In genomic region chr11:77038029-77038824, GRCh38 we compare ENCODE assay signal across 1 cellular context.
TF ChIP-seq lines count a peak whose summit lies in the region.

No MANE protein-coding gene starts in this region.

TF ChIP-seq in WTC11, 78 proteins besides CTCF, POLR2A, EP300 and RAD21 (continued from another document):
- TF ChIP-seq, protein P1, sequence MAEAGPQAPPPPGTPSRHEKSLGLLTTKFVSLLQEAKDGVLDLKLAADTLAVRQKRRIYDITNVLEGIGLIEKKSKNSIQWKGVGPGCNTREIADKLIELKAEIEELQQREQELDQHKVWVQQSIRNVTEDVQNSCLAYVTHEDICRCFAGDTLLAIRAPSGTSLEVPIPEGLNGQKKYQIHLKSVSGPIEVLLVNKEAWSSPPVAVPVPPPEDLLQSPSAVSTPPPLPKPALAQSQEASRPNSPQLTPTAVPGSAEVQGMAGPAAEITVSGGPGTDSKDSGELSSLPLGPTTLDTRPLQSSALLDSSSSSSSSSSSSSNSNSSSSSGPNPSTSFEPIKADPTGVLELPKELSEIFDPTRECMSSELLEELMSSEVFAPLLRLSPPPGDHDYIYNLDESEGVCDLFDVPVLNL (CRISPR knock-in tag; IDR thresholded peaks at IDR 0.05; ENCODE audit: borderline replicate concordance, low read depth), result no peak
- TF ChIP-seq ZNF232 (CRISPR knock-in tag; IDR thresholded peaks at IDR 0.05) (no peak), SMAD3 (CRISPR knock-in tag; IDR thresholded peaks at IDR 0.05; ENCODE audit: borderline replicate concordance) (no peak)
- TF ChIP-seq, protein P2, sequence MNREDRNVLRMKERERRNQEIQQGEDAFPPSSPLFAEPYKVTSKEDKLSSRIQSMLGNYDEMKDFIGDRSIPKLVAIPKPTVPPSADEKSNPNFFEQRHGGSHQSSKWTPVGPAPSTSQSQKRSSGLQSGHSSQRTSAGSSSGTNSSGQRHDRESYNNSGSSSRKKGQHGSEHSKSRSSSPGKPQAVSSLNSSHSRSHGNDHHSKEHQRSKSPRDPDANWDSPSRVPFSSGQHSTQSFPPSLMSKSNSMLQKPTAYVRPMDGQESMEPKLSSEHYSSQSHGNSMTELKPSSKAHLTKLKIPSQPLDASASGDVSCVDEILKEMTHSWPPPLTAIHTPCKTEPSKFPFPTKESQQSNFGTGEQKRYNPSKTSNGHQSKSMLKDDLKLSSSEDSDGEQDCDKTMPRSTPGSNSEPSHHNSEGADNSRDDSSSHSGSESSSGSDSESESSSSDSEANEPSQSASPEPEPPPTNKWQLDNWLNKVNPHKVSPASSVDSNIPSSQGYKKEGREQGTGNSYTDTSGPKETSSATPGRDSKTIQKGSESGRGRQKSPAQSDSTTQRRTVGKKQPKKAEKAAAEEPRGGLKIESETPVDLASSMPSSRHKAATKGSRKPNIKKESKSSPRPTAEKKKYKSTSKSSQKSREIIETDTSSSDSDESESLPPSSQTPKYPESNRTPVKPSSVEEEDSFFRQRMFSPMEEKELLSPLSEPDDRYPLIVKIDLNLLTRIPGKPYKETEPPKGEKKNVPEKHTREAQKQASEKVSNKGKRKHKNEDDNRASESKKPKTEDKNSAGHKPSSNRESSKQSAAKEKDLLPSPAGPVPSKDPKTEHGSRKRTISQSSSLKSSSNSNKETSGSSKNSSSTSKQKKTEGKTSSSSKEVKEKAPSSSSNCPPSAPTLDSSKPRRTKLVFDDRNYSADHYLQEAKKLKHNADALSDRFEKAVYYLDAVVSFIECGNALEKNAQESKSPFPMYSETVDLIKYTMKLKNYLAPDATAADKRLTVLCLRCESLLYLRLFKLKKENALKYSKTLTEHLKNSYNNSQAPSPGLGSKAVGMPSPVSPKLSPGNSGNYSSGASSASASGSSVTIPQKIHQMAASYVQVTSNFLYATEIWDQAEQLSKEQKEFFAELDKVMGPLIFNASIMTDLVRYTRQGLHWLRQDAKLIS (CRISPR knock-in tag; IDR thresholded peaks at IDR 0.05; ENCODE audit: borderline replicate concordance), result no peak
